9 cellular contexts compared by ENCODE assay signal in the genomic region with DNA sequence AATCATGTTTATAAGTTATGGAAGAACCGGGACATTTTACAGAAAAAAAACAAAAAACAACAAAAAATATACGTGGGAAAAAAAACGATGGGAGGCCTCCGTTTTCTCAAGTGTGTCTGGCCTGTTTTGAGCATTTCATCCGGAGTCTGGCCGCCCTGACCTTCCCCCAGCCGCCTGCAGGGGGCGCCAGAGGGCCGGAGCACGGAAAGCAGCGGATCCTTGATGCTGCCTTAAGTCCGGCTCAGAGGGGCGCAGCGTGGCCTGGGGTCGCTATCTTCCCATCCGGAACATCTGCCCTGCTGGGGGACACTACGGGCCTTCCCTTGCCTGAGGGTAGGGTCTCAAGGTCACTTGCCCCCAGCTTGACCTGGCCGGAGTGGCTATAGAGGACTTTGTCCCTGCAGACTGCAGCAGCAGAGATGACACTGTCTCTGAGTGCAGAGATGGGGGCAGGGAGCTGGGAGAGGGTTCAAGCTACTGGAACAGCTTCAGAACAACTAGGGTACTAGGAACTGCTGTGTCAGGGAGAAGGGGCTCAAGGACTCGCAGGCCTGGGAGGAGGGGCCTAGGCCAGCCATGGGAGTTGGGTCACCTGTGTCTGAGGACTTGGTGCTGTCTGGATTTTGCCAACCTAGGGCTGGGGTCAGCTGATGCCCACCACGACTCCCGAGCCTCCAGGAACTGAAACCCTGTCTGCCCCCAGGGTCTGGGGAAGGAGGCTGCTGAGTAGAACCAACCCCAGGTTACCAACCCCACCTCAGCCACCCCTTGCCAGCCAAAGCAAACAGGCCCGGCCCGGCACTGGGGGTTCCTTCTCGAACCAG. TPM values are rescaled to one million over a fixed set of nuclear protein-coding genes. Genes with fewer than 3 reads are reported as not detected.
DNase-seq lines count a peak whose midpoint lies in the region; ATAC-seq lines count a peak whose summit lies in the region.
"Had no signal": no experiment of that assay in that cellular context is flagged by ENCODE, and none has a peak within 500 bp of the region (broad histone marks: within the 10 kb centered on the region; RNA-seq: fewer than 3 reads in every experiment).

No MANE protein-coding gene starts in this region.

- H3K4me1 Mint-ChIP-seq in stimulated activated effector memory CD8-positive, alpha-beta T cell treated with anti-CD3 and anti-CD28 coated beads, Interleukin-12 subunit alpha, Interleukin-12 subunit beta, amount 100 ng/mL, for 72 hours, result peaks cover 15% of the 10 kb centered on the region

- ATAC-seq in stimulated activated effector memory CD8-positive, alpha-beta T cell treated with anti-CD3 and anti-CD28 coated beads, Interleukin-12 subunit alpha, Interleukin-12 subunit beta, amount 100 ng/mL, for 72 hours, result peak; percentile 66
- no peak for ATAC-seq in HG03571 (IDR thresholded peaks at IDR 0.05; ENCODE audit: unreplicated experiment)

- in situ Hi-C loops in ACHN (cut with HindIII; ENCODE audit: low pct_ligation_motif_present, low pct_unique_long_range_greater_than_20kb, low sequenced_read_pairs), result no loop called here

- no peak overlapping the region for H3K4me3 Mint-ChIP-seq in stimulated activated effector memory CD8-positive, alpha-beta T cell treated with anti-CD3 and anti-CD28 coated beads, Interleukin-12 subunit alpha, Interleukin-12 subunit beta, amount 100 ng/mL, for 72 hours

- DNase-seq in ACHN (peak; percentile 54), GM19240 (ENCODE audit: insufficient read length, low spot score) (peak; percentile 77), NOMO-1 (lab: John Stamatoyannopoulos, UW; ENCODE audit: unreplicated experiment in 2 of 2) (peak; percentile 54 to 55), epidermal melanocyte (ENCODE audit: insufficient read length, low spot score) (peak; percentile 75), mucosa of gallbladder (ENCODE audit: low spot score) (peak; percentile 78)
- peak; percentile 79 for DNase-seq in activated CD8-positive, alpha-beta memory T cell treated with anti-CD3 and anti-CD28 coated beads, Interleukin-2, amount 50 U/mL, for 4 hours
- DNase-seq in stimulated activated effector memory CD8-positive, alpha-beta T cell treated with anti-CD3 and anti-CD28 coated beads, Interleukin-12 subunit alpha, Interleukin-12 subunit beta, amount 100 ng/mL, for 72 hours (ENCODE audit: low spot score in 2 of 2), result peak; percentile 86 to 90

- no peak overlapping the region for H3K27ac Mint-ChIP-seq in stimulated activated effector memory CD8-positive, alpha-beta T cell treated with anti-CD3 and anti-CD28 coated beads, Interleukin-12 subunit alpha, Interleukin-12 subunit beta, amount 100 ng/mL, for 72 hours

- H3K36me3 Mint-ChIP-seq in stimulated activated effector memory CD8-positive, alpha-beta T cell treated with anti-CD3 and anti-CD28 coated beads, Interleukin-12 subunit alpha, Interleukin-12 subunit beta, amount 100 ng/mL, for 72 hours, result peaks cover 55% of the 10 kb centered on the region

- H3K9me3 Mint-ChIP-seq in stimulated activated effector memory CD8-positive, alpha-beta T cell treated with anti-CD3 and anti-CD28 coated beads, Interleukin-12 subunit alpha, Interleukin-12 subunit beta, amount 100 ng/mL, for 72 hours, result no peaks in the 10 kb centered on the region

RNA-seq across cellular contexts. Expression of a gene that starts 1.8 kb away (rescaled TPM):
- 435 TPM for total RNA-seq in mucosa of gallbladder

RNA-seq across cellular contexts. Expression of a gene that starts 10.6 kb away (rescaled TPM):
- total RNA-seq in mucosa of gallbladder, result 103 TPM

RNA-seq across cellular contexts. Expression of a gene that starts 12.8 kb away (rescaled TPM):
- total RNA-seq in mucosa of gallbladder, result 35.0 TPM

RNA-seq across cellular contexts. Expression of a gene that starts 38.2 kb away (rescaled TPM):
- not detected for total RNA-seq in mucosa of gallbladder
- total RNA-seq: subcutaneous adipose tissue had no signal

RNA-seq across cellular contexts. Expression of a gene that starts 42.0 kb away (rescaled TPM):
- total RNA-seq in mucosa of gallbladder, result 24.8 TPM
